ENCODE assay signal across 1 cellular context in genomic region chr16:50694206-50694605, GRCh38.
TF ChIP-seq lines count a peak whose summit lies in the region.

No MANE protein-coding gene starts in this region.

TF ChIP-seq in H1, 55 proteins besides CTCF, POLR2A, EP300 and RAD21:
- TF ChIP-seq EZH2 (IDR thresholded peaks at IDR 0.05; ENCODE audit: low read depth, low read length, severe bottlenecking) (peak; percentile 18), JUN (IDR thresholded peaks at IDR 0.05; ENCODE audit: low read depth, low read length) (no peak), YY1 (IDR thresholded peaks at IDR 0.05; ENCODE audit: low read depth, low read length) (no peak)
TF ChIP-seq in H1: peak in this region for 1.
